8 cellular contexts compared by ENCODE assay signal in the genomic region with DNA sequence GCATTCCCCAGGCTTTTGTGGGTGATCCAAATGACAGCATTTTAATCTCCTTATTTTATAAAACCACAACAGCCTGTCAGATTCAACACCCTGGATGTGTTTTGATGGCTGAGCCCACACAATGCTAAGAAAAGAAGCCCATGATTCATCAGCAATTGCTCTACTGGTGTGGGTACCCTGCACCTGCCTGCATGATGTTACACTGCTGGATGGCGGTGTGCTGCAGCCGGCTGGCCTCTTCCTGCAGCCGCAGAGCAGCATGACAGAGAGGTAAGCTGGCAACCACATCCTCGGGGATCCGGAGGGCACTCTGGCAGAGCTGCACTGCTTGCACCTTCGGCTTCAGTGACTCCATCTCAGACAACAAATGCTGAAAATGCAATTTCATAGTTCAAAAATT.
DNase-seq lines count a peak whose midpoint lies in the region; ATAC-seq and TF ChIP-seq lines count a peak whose summit lies in the region.

No MANE protein-coding gene starts in this region.

- no peaks in the 10 kb centered on the region for H3K9me3 Mint-ChIP-seq in activated CD8-positive, alpha-beta memory T cell treated with anti-CD3 and anti-CD28 coated beads, Interleukin-2, amount 10 ng/mL, durations not matched to agents 7 days and 5 days (ENCODE audit: low read depth)
- no peaks in the 10 kb centered on the region for H3K9me3 Mint-ChIP-seq in natural killer cell treated with Interleukin-12 subunit alpha and Interleukin-12 subunit beta and Interleukin-15 and Interleukin-18, amount 100 ng/mL, for 72 hours

- no peak for TF ChIP-seq CTCF in BE2C (IDR thresholded peaks at IDR 0.05; ENCODE audit: low read depth, low read length)
- no peak for TF ChIP-seq CTCF in tibial artery (IDR thresholded peaks at IDR 0.05)

- peak; percentile 71 for ATAC-seq in HG03159 (IDR thresholded peaks at IDR 0.05; ENCODE audit: unreplicated experiment)
- peak; percentile 99 for ATAC-seq in activated CD8-positive, alpha-beta memory T cell treated with anti-CD3 and anti-CD28 coated beads, Interleukin-2, amount 10 ng/mL, durations not matched to agents 7 days and 5 days
- peak; percentile 69 to 95 for ATAC-seq in natural killer cell treated with Interleukin-12 subunit alpha and Interleukin-12 subunit beta and Interleukin-15 and Interleukin-18, amount 100 ng/mL, for 72 hours
- no peak for ATAC-seq in HG03460 (IDR thresholded peaks at IDR 0.05; ENCODE audit: unreplicated experiment)
- no peak for ATAC-seq in GM19395 (IDR thresholded peaks at IDR 0.05; ENCODE audit: unreplicated experiment)

- H3K27ac ChIP-seq in tibial artery, result no peak overlapping the region

- intact Hi-C loops in tibial artery (cut with DNase I; ENCODE audit: low total_unique reads), result no loop called here

- CTCF ChIA-PET in activated CD8-positive, alpha-beta memory T cell treated with anti-CD3 and anti-CD28 coated beads, Interleukin-2, amount 10 ng/mL, durations not matched to agents 7 days and 5 days (lab: Charles Lee), result interaction anchor here (1.1 to 4.2 kb wide), 4 partner anchors 8 to 30 kb away, joined by 3 to 28 read pairs (median 4); no protein-coding TSS in a partner anchor

- no peaks in the 10 kb centered on the region for H3K36me3 Mint-ChIP-seq in activated CD8-positive, alpha-beta memory T cell treated with anti-CD3 and anti-CD28 coated beads, Interleukin-2, amount 10 ng/mL, durations not matched to agents 7 days and 5 days
- no peaks in the 10 kb centered on the region for H3K36me3 Mint-ChIP-seq in natural killer cell treated with Interleukin-12 subunit alpha and Interleukin-12 subunit beta and Interleukin-15 and Interleukin-18, amount 100 ng/mL, for 72 hours

- H3K4me1 Mint-ChIP-seq in activated CD8-positive, alpha-beta memory T cell treated with anti-CD3 and anti-CD28 coated beads, Interleukin-2, amount 10 ng/mL, durations not matched to agents 7 days and 5 days, result peaks cover 30% of the 10 kb centered on the region
- H3K4me1 Mint-ChIP-seq in natural killer cell treated with Interleukin-12 subunit alpha and Interleukin-12 subunit beta and Interleukin-15 and Interleukin-18, amount 100 ng/mL, for 72 hours (ENCODE audit: low read depth in 2 of 2), result no peaks in the 10 kb centered on the region

- H3K4me1 ChIP-seq in BE2C, result no peaks in the 10 kb centered on the region
- H3K4me1 ChIP-seq in tibial artery, result peaks cover 0 to 3% (median 0%) of the 10 kb centered on the region in 4 donors

- H3K4me3 Mint-ChIP-seq in activated CD8-positive, alpha-beta memory T cell treated with anti-CD3 and anti-CD28 coated beads, Interleukin-2, amount 10 ng/mL, durations not matched to agents 7 days and 5 days, result no peak overlapping the region
- no peak overlapping the region for H3K4me3 Mint-ChIP-seq in natural killer cell treated with Interleukin-12 subunit alpha and Interleukin-12 subunit beta and Interleukin-15 and Interleukin-18, amount 100 ng/mL, for 72 hours

- no peak overlapping the region for H3K27ac Mint-ChIP-seq in activated CD8-positive, alpha-beta memory T cell treated with anti-CD3 and anti-CD28 coated beads, Interleukin-2, amount 10 ng/mL, durations not matched to agents 7 days and 5 days
- H3K27ac Mint-ChIP-seq in natural killer cell treated with Interleukin-12 subunit alpha and Interleukin-12 subunit beta and Interleukin-15 and Interleukin-18, amount 100 ng/mL, for 72 hours, result no peak overlapping the region

- H3K9me3 ChIP-seq in BE2C (no peaks in the 10 kb centered on the region), tibial artery (no peaks in the 10 kb centered on the region)

- no peaks in the 10 kb centered on the region for H3K36me3 ChIP-seq in BE2C
- H3K36me3 ChIP-seq in tibial artery, result peaks cover 63 to 78% (median 73%) of the 10 kb centered on the region in 3 donors

- H3K27me3 Mint-ChIP-seq in activated CD8-positive, alpha-beta memory T cell treated with anti-CD3 and anti-CD28 coated beads, Interleukin-2, amount 10 ng/mL, durations not matched to agents 7 days and 5 days, result no peaks in the 10 kb centered on the region
- H3K27me3 Mint-ChIP-seq in natural killer cell treated with Interleukin-12 subunit alpha and Interleukin-12 subunit beta and Interleukin-15 and Interleukin-18, amount 100 ng/mL, for 72 hours, result no peaks in the 10 kb centered on the region

- H3K27me3 ChIP-seq in BE2C (no peaks in the 10 kb centered on the region), tibial artery (no peaks in the 10 kb centered on the region)

- DNase-seq in BE2C (peak; percentile 8), iPS-NIHi11 (ENCODE audit: low spot score) (no peak), tibial artery (no peak)
- DNase-seq in activated CD8-positive, alpha-beta memory T cell treated with anti-CD3 and anti-CD28 coated beads, Interleukin-2, amount 10 ng/mL, durations not matched to agents 7 days and 5 days, result peak; percentile 89
- DNase-seq in natural killer cell treated with Interleukin-12 subunit alpha and Interleukin-12 subunit beta and Interleukin-15 and Interleukin-18, amount 100 ng/mL, for 72 hours (ENCODE audit: low spot score), result no peak

- H3K4me3 ChIP-seq in BE2C (ENCODE audit: low read depth, low read length) (no peak overlapping the region), tibial artery (no peak overlapping the region)

Comparison
In these comparisons a context has a peak if more than half of its experiments do, and no peak if none do; other contexts are left out.
1. DNase-seq: peak in BE2C (single experiment) and activated CD8-positive, alpha-beta memory T cell treated with anti-CD3 and anti-CD28 coated beads, Interleukin-2, amount 10 ng/mL, durations not matched to agents 7 days and 5 days (single experiment); none in natural killer cell treated with Interleukin-12 subunit alpha and Interleukin-12 subunit beta and Interleukin-15 and Interleukin-18, amount 100 ng/mL, for 72 hours (single experiment), iPS-NIHi11 (single experiment) and tibial artery (0 of 2).
2. ATAC-seq: peak in HG03159 (single experiment), activated CD8-positive, alpha-beta memory T cell treated with anti-CD3 and anti-CD28 coated beads, Interleukin-2, amount 10 ng/mL, durations not matched to agents 7 days and 5 days (single experiment) and natural killer cell treated with Interleukin-12 subunit alpha and Interleukin-12 subunit beta and Interleukin-15 and Interleukin-18, amount 100 ng/mL, for 72 hours (2 of 2); none in HG03460 (single experiment) and GM19395 (single experiment).